ENCODE assay signal across 30 cellular contexts in genomic region chr20:23090147-23090546, GRCh38. TPM values are rescaled to one million over a fixed set of nuclear protein-coding genes. Genes with fewer than 3 reads are reported as not detected.
"Had no signal": no experiment of that assay in that cellular context is flagged by ENCODE, and none has a peak within 500 bp of the region (broad histone marks: within the 10 kb centered on the region; RNA-seq: fewer than 3 reads in every experiment).

No MANE protein-coding gene starts in this region.

- H3K27ac ChIP-seq: coronary artery, heart right ventricle, ovary, psoas muscle, right atrium auricular region had no signal

- H3K9me3 Mint-ChIP-seq: activated naive CD4-positive, alpha-beta T cell treated with anti-CD3 and anti-CD28 coated beads, Interleukin-2, amount 10 ng/mL, durations not matched to agents 7 days and 5 days; activated T-cell treated with anti-CD3 and anti-CD28 coated beads, Interleukin-2, amount 50 U/mL, for 4 hours; natural killer cell; stimulated activated effector memory CD8-positive, alpha-beta T cell treated with anti-CD3 and anti-CD28 coated beads, Interleukin-12 subunit alpha, Interleukin-12 subunit beta, amount 100 ng/mL, for 72 hours; stimulated activated naive CD8-positive, alpha-beta T cell treated with anti-CD3 and anti-CD28 coated beads, Interleukin-15, amount 100 ng/mL, for 72 hours; T-helper 1 cell treated with Interleukin-12 subunit alpha and Interleukin-12 subunit beta and Interleukin-4 antibody, amounts not matched to agents 30 μg/mL and 1 μg/mL, for 36 hours had no signal

- H3K9me3 ChIP-seq: heart right ventricle, ovary, psoas muscle, right atrium auricular region, tibial nerve had no signal

- ATAC-seq: activated T-cell treated with anti-CD3 and anti-CD28 coated beads, Interleukin-2, amount 50 U/mL, for 4 hours; heart right ventricle; left ventricle myocardium superior; natural killer cell; psoas muscle; stimulated activated effector memory CD8-positive, alpha-beta T cell treated with anti-CD3 and anti-CD28 coated beads, Interleukin-12 subunit alpha, Interleukin-12 subunit beta, amount 100 ng/mL, for 72 hours; stimulated activated naive CD8-positive, alpha-beta T cell treated with anti-CD3 and anti-CD28 coated beads, Interleukin-15, amount 100 ng/mL, for 72 hours had no signal

- H3K27ac Mint-ChIP-seq: activated naive CD4-positive, alpha-beta T cell treated with anti-CD3 and anti-CD28 coated beads, Interleukin-2, amount 10 ng/mL, durations not matched to agents 7 days and 5 days; natural killer cell; stimulated activated effector memory CD8-positive, alpha-beta T cell treated with anti-CD3 and anti-CD28 coated beads, Interleukin-12 subunit alpha, Interleukin-12 subunit beta, amount 100 ng/mL, for 72 hours; stimulated activated naive CD8-positive, alpha-beta T cell treated with anti-CD3 and anti-CD28 coated beads, Interleukin-15, amount 100 ng/mL, for 72 hours; T-helper 1 cell treated with Interleukin-12 subunit alpha and Interleukin-12 subunit beta and Interleukin-4 antibody, amounts not matched to agents 30 μg/mL and 1 μg/mL, for 36 hours had no signal

- H3K36me3 Mint-ChIP-seq: activated naive CD4-positive, alpha-beta T cell treated with anti-CD3 and anti-CD28 coated beads, Interleukin-2, amount 10 ng/mL, durations not matched to agents 7 days and 5 days; natural killer cell; stimulated activated effector memory CD8-positive, alpha-beta T cell treated with anti-CD3 and anti-CD28 coated beads, Interleukin-12 subunit alpha, Interleukin-12 subunit beta, amount 100 ng/mL, for 72 hours had no signal

- H3K36me3 ChIP-seq: heart right ventricle, ovary, right atrium auricular region, tibial nerve had no signal

- H3K4me3 ChIP-seq: coronary artery, heart right ventricle, ovary, psoas muscle, right atrium auricular region, tibial nerve had no signal

- DNase-seq: activated CD4-positive, alpha-beta T cell treated with anti-CD3 and anti-CD28 coated beads for 4 hours; activated CD4-positive, alpha-beta T cell treated with anti-CD3 and anti-CD28 coated beads, Interleukin-2, amount 50 U/mL, for 48 hours; activated CD4-positive, CD25-positive, alpha-beta regulatory T cell; activated CD8-positive, alpha-beta memory T cell treated with anti-CD3 and anti-CD28 coated beads, Interleukin-2, amount 50 U/mL, for 48 hours; activated naive CD4-positive, alpha-beta T cell treated with anti-CD3 and anti-CD28 coated beads, Interleukin-2, amount 10 ng/mL, durations not matched to agents 7 days and 5 days; activated T-cell treated with anti-CD3 and anti-CD28 coated beads, Interleukin-2, amount 50 U/mL, for 4 hours; amygdala; cerebellar nuclear complex; erythroblast; foreskin fibroblast; heart right ventricle; left ventricle myocardium superior; mammary epithelial cell; midbrain; natural killer cell; ovary; psoas muscle; stimulated activated CD4-positive, alpha-beta T cell treated with anti-CD3 and anti-CD28 coated beads, Interleukin-2, amount 100 ng/mL, for 24 hours; stimulated activated naive CD8-positive, alpha-beta T cell treated with anti-CD3 and anti-CD28 coated beads, Interleukin-15, amount 100 ng/mL, for 72 hours had no signal

- FAIRE-seq: bronchial epithelial cell, endometrium, urothelium cell line had no signal

- H3K4me3 Mint-ChIP-seq: activated naive CD4-positive, alpha-beta T cell treated with anti-CD3 and anti-CD28 coated beads, Interleukin-2, amount 10 ng/mL, durations not matched to agents 7 days and 5 days; activated T-cell treated with anti-CD3 and anti-CD28 coated beads, Interleukin-2, amount 50 U/mL, for 4 hours; natural killer cell; stimulated activated effector memory CD8-positive, alpha-beta T cell treated with anti-CD3 and anti-CD28 coated beads, Interleukin-12 subunit alpha, Interleukin-12 subunit beta, amount 100 ng/mL, for 72 hours; stimulated activated naive CD8-positive, alpha-beta T cell treated with anti-CD3 and anti-CD28 coated beads, Interleukin-15, amount 100 ng/mL, for 72 hours; T-helper 1 cell treated with Interleukin-12 subunit alpha and Interleukin-12 subunit beta and Interleukin-4 antibody, amounts not matched to agents 30 μg/mL and 1 μg/mL, for 36 hours had no signal

- H3K27me3 ChIP-seq: heart right ventricle, ovary, right atrium auricular region, tibial nerve had no signal

RNA-seq across cellular contexts. Expression of gene CD93, which starts 4.0 kb away (rescaled TPM):
- total RNA-seq: fibroblast of lung, mammary epithelial cell had no signal
- polyA plus RNA-seq: mammary epithelial cell had no signal

RNA-seq across cellular contexts. Expression of gene THBD, which starts 40.7 kb away (rescaled TPM):
- total RNA-seq: activated CD8-positive, alpha-beta memory T cell treated with anti-CD3 and anti-CD28 coated beads for 36 hours had no signal

RNA-seq across cellular contexts. Expression of gene SSTR4, which starts 55.0 kb away (rescaled TPM):
- total RNA-seq: activated CD8-positive, alpha-beta memory T cell treated with anti-CD3 and anti-CD28 coated beads for 36 hours; activated T-cell treated with anti-CD3 and anti-CD28 coated beads, Interleukin-2, amount 50 U/mL, for 4 hours; bronchial epithelial cell; fibroblast of lung; heart right ventricle; left ventricle myocardium superior; mammary epithelial cell; natural killer cell; psoas muscle; right atrium auricular region; skeletal muscle tissue; tibial nerve had no signal
- polyA plus RNA-seq: fibroblast of lung, heart right ventricle, mammary epithelial cell, ovary, psoas muscle had no signal
